In the genomic region with DNA sequence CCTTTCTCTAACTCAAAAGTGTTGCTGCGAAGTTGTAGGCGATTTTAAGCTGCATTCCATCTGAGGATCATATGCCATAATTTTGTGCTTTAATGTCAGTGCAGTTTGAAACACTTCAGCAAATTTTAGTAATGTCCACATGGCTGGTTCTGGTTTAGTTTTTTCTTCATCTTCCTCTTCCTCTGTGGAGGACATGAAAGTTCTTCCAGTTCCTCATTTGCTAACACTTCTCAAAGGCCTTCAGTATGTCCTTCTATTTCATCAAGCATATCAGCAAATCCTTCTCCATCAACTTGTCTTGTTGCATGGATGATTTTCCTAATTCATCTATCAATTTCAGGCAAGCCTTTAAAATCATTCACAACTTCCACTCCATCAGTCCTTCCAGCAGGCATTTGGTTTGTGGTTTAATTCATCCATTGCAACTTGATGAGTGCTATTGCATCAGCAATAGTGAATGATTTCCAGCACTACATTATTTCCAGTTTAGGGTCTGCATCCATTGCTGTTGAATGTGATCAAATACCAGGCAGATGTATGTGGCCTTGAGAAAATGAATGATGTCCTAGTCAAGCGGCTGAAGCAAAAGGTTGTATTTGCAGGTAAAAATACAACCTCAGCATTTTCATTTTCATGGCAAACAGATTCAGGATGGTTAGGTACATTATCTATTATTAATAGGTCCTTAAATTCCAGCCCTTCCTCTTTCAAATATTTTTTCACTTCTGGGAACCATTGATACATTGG, we compare ENCODE assay signal across 17 cellular contexts. TPM values are rescaled to one million over a fixed set of nuclear protein-coding genes. Genes with fewer than 3 reads are reported as not detected.
DNase-seq lines count a peak whose midpoint lies in the region; FAIRE-seq and TF ChIP-seq lines count a peak whose summit lies in the region.
"Had no signal": no experiment of that assay in that cellular context is flagged by ENCODE, and none has a peak within 500 bp of the region (broad histone marks: within the 10 kb centered on the region; RNA-seq: fewer than 3 reads in every experiment).

No MANE protein-coding gene starts in this region.

- 92 to 96% (median 96%) methylated on average over 3 of the region's 3 CpGs for WGBS in small intestine, 3 donors

- no peak overlapping the region for H3K4me3 ChIP-seq in HEK293 (ENCODE audit: low read depth, low read length)
- no peak overlapping the region for H3K4me3 ChIP-seq in small intestine (ENCODE audit: low read depth in 1 of 2, low read length in 2 of 2)
- H3K4me3 ChIP-seq: gastroesophageal sphincter, PC-9 had no signal

- POLR2A ChIA-PET in HEK293 (lab: Yijun Ruan, JAX): interaction anchor here (0.8 kb wide), 1 partner anchor 226 kb away, joined by 3 read pairs; no protein-coding TSS in a partner anchor

- no peaks in the 10 kb centered on the region for H3K27me3 ChIP-seq in small intestine (ENCODE audit: control insufficient read depth in 2 of 2, insufficient read depth in 2 of 2, low read length in 2 of 2)
- H3K27me3 ChIP-seq: gastroesophageal sphincter had no signal

- H3K36me3 ChIP-seq in HEK293 (ENCODE audit: control insufficient read depth in 2 of 2, insufficient read depth in 1 of 2, low read length in 2 of 2) (peaks cover 0 to 3% of the 10 kb centered on the region in 2 experiments; a peak in 2 of 3 replicates), small intestine (ENCODE audit: control insufficient read depth in 2 of 2, insufficient read depth in 2 of 2, low read length in 2 of 2) (peaks cover 2 to 4% of the 10 kb centered on the region in 2 donors)

- H3K27ac ChIP-seq in HEK293 (ENCODE audit: extremely low read depth, low read depth, low read length) (no peak overlapping the region), small intestine (ENCODE audit: low read depth in 1 of 2, low read length in 1 of 2) (no peak overlapping the region)
- H3K27ac ChIP-seq: gastroesophageal sphincter, PC-9 had no signal

- peak; percentile 45 for DNase-seq in CD1c-positive myeloid dendritic cell (ENCODE audit: extremely low spot score)
- DNase-seq in fibroblast of peridontal ligament (ENCODE audit: extremely low read depth): peak; percentile 57
- DNase-seq in activated CD4-positive, CD25-positive, alpha-beta regulatory T cell (lab: John Stamatoyannopoulos, UW): no peak
- no peak for DNase-seq in AG08395 (ENCODE audit: low spot score)
- no peak for DNase-seq in small intestine
- DNase-seq in NK-92 treated with Interleukin-12 subunit alpha and Interleukin-12 subunit beta, amount 100 ng/mL, for 24 hours (lab: John Stamatoyannopoulos, UW): no peak
- DNase-seq: activated CD8-positive, alpha-beta memory T cell treated with anti-CD3 and anti-CD28 coated beads, Interleukin-2, amount 50 U/mL, for 48 hours; amygdala; CD4-positive, CD25-positive, alpha-beta regulatory T cell; NCI-H2171; PC-9; retina; T1000 had no signal

- CTCF ChIA-PET in HEK293 (lab: Yijun Ruan, JAX): no interaction called here

- FAIRE-seq in small intestine (lab: Jason Lieb, UNC): no peak
- FAIRE-seq: keratinocyte had no signal

- no peaks in the 10 kb centered on the region for H3K4me1 ChIP-seq in HEK293 (ENCODE audit: control insufficient read depth, insufficient read depth, low read length)
- H3K4me1 ChIP-seq in small intestine (ENCODE audit: control insufficient read depth in 2 of 2, insufficient read depth in 1 of 2, low read depth in 1 of 2, low read length in 1 of 2): peaks cover 0 to 4% of the 10 kb centered on the region in 2 donors

- H3K9me3 ChIP-seq in HEK293 (ENCODE audit: control insufficient read depth, insufficient read depth, low read depth, low read length) (no peaks in the 10 kb centered on the region), small intestine (ENCODE audit: control insufficient read depth, low read depth) (no peaks in the 10 kb centered on the region)
- H3K9me3 ChIP-seq: gastroesophageal sphincter had no signal

- TF ChIP-seq CTCF in HEK293 (tag by site-specific recombination; IDR thresholded peaks at IDR 0.05): no peak

- TF ChIP-seq POLR2A in Raji (IDR thresholded peaks at IDR 0.05; ENCODE audit: insufficient read depth, low read depth, low read length): peak; percentile 30; the same call in 1 of the 2 replicates

TF ChIP-seq in HEK293, 187 proteins besides CTCF, POLR2A, EP300 and RAD21:
- TF ChIP-seq ZNF785 (tag by site-specific recombination; IDR thresholded peaks at IDR 0.05): no peak
- TF ChIP-seq ZNF274 (IDR thresholded peaks at IDR 0.05; ENCODE audit: low read length): no peak
- no peak for TF ChIP-seq ZNF274 (tag by site-specific recombination; IDR thresholded peaks at IDR 0.05; ENCODE audit: borderline replicate concordance)
- no peak for TF ChIP-seq ATF2 (tag by site-specific recombination; IDR thresholded peaks at IDR 0.05; ENCODE audit: low read depth)
- TF ChIP-seq SP3 (tag by site-specific recombination; IDR thresholded peaks at IDR 0.05): no peak
- TF ChIP-seq ZNF707 (tag by site-specific recombination; IDR thresholded peaks at IDR 0.05): no peak
- no peak for TF ChIP-seq ZBTB20 (tag by site-specific recombination; IDR thresholded peaks at IDR 0.05)
- no peak for TF ChIP-seq RBAK (tag by site-specific recombination; IDR thresholded peaks at IDR 0.05)
- TF ChIP-seq ZFP3 (tag by site-specific recombination; IDR thresholded peaks at IDR 0.05; ENCODE audit: low read depth): no peak
- TF ChIP-seq ZNF214 (tag by site-specific recombination; IDR thresholded peaks at IDR 0.05; ENCODE audit: borderline replicate concordance): no peak
- TF ChIP-seq ZNF19 (tag by site-specific recombination; IDR thresholded peaks at IDR 0.05; ENCODE audit: low read depth): no peak
- no peak for TF ChIP-seq ZNF561 (tag by site-specific recombination; IDR thresholded peaks at IDR 0.05; ENCODE audit: borderline replicate concordance)
- no peak for TF ChIP-seq ZNF747 (tag by site-specific recombination; IDR thresholded peaks at IDR 0.05)
- TF ChIP-seq ZBTB17 (tag by site-specific recombination; IDR thresholded peaks at IDR 0.05): peak; percentile 42
- TF ChIP-seq AEBP2 (tag by site-specific recombination; IDR thresholded peaks at IDR 0.05; ENCODE audit: borderline replicate concordance): no peak
- TF ChIP-seq, protein P1, sequence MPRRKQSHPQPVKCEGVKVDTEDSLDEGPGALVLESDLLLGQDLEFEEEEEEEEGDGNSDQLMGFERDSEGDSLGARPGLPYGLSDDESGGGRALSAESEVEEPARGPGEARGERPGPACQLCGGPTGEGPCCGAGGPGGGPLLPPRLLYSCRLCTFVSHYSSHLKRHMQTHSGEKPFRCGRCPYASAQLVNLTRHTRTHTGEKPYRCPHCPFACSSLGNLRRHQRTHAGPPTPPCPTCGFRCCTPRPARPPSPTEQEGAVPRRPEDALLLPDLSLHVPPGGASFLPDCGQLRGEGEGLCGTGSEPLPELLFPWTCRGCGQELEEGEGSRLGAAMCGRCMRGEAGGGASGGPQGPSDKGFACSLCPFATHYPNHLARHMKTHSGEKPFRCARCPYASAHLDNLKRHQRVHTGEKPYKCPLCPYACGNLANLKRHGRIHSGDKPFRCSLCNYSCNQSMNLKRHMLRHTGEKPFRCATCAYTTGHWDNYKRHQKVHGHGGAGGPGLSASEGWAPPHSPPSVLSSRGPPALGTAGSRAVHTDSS (tag by site-specific recombination; IDR thresholded peaks at IDR 0.05): peak; percentile 82
- no peak for TF ChIP-seq ZNF155 (tag by site-specific recombination; IDR thresholded peaks at IDR 0.05)
- no peak for TF ChIP-seq GLIS2 (tag by site-specific recombination; IDR thresholded peaks at IDR 0.05)

RNA-seq across cellular contexts. Expression of gene SHLD1, which starts 20.2 kb away (rescaled TPM):
- polyA plus RNA-seq in small intestine: 10 to 100 TPM; 12.3 to 19.2 (median 19.2) TPM

Comparison
In these comparisons a context has a peak if more than half of its experiments do, and no peak if none do; other contexts are left out.
1. DNase-seq: peak in CD1c-positive myeloid dendritic cell (single experiment) and fibroblast of peridontal ligament (single experiment); none in activated CD4-positive, CD25-positive, alpha-beta regulatory T cell (0 of 4), AG08395 (single experiment), small intestine (single experiment) and NK-92 treated with Interleukin-12 subunit alpha and Interleukin-12 subunit beta, amount 100 ng/mL, for 24 hours (single experiment).